In the genomic region with DNA sequence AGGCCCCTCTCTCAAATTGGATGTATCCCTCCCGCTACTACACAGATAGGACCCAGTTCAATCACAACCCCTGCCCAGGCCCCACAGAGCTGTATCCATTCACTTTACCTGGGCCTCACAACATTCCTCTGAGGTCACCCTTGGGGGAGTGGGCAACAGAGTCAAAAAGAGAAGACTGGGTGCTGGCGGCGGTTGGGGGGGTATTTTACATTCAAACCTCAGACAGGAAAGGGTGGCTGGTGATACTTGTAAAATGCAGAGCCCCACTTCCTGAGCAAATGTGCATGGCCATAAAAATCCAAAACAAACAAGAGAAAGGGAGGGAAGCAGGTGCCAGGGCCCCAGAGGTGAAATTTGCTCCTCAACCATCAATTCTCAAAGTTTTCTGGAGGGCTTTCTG, we compare ENCODE assay signal across 16 cellular contexts. TPM values are rescaled to one million over a fixed set of nuclear protein-coding genes. Genes with fewer than 3 reads are reported as not detected.
A peak's percentile ranks its signal among the peaks of the same experiment; 100 is the strongest.
DNase-seq lines count a peak whose midpoint lies in the region; ATAC-seq and TF ChIP-seq lines count a peak whose summit lies in the region.
"Had no signal": no experiment of that assay in that cellular context is flagged by ENCODE, and none has a peak within 500 bp of the region (broad histone marks: within the 10 kb centered on the region; RNA-seq: fewer than 3 reads in every experiment).

No MANE protein-coding gene starts in this region.

- no peaks in the 10 kb centered on the region for H3K9me3 Mint-ChIP-seq in immature natural killer cell

- peak overlapping the region; percentile 84; the same call in 1 of the 2 replicates for H3K9ac ChIP-seq in BLaER1
- H3K9ac ChIP-seq: GM23248 had no signal

- H3K36me3 ChIP-seq in BLaER1, result peaks cover 24% of the 10 kb centered on the region; the same call in 1 of the 2 replicates
- no peaks in the 10 kb centered on the region for H3K36me3 ChIP-seq in transverse colon

- H3K27me3 ChIP-seq in BLaER1 (peaks cover 8% of the 10 kb centered on the region), transverse colon (peaks cover 32% of the 10 kb centered on the region)

- peaks cover 61% of the 10 kb centered on the region for H3K4me1 ChIP-seq in BLaER1
- H3K4me1 ChIP-seq in transverse colon, result peaks cover 0 to 36% (median 27%) of the 10 kb centered on the region in 4 donors

- in situ Hi-C loops in transverse colon (cut with MboI; ENCODE audit: low pct_ligation_motif_present in 1 of 4, low pct_unique_long_range_greater_than_20kb in 1 of 4, low sequenced_read_pairs in 3 of 4), result no loop called here

- TF ChIP-seq EP300 in transverse colon (IDR thresholded peaks at IDR 0.05; ENCODE audit: low read depth), result no peak

- H4K20me1 ChIP-seq in BLaER1, result peaks cover 70% of the 10 kb centered on the region

- intact Hi-C loops in transverse colon (cut with DNase I; ENCODE audit: low total_unique reads), result no loop called here

- peak overlapping the region; percentile 98 for H3K4me2 ChIP-seq in BLaER1

- H3K27ac ChIP-seq in BLaER1 (0 out of 2 replicates have a peak overlapping the region, but pooled peaks have one; percentile 10), transverse colon (peak overlapping the region in 1 of 4 donors; percentile 4)
- H3K27ac ChIP-seq: GM23248, HL-60 had no signal

- peaks cover 0 to 47% of the 10 kb centered on the region in 2 donors for H3K4me1 Mint-ChIP-seq in immature natural killer cell

- peak overlapping the region; percentile 86 for H3K4me3 ChIP-seq in BLaER1
- H3K4me3 ChIP-seq in transverse colon, result no peak overlapping the region
- H3K4me3 ChIP-seq: GM23248, K562 had no signal

- 40% methylated on average over 3 of the region's 3 CpGs; no CpG with 5 or more reads in 1 of the 2 donors for WGBS in transverse colon (ENCODE audit: low coverage in 1 of 2), 2 donors

- H3K9me3 ChIP-seq in BLaER1 (no peaks in the 10 kb centered on the region), transverse colon (no peaks in the 10 kb centered on the region)

- no peak for ATAC-seq in HG02870 (IDR thresholded peaks at IDR 0.05; ENCODE audit: unreplicated experiment)
- ATAC-seq: K562 had no signal

- H3K27ac Mint-ChIP-seq in immature natural killer cell, result peak overlapping the region; percentile 37 to 85 (median 71)

- no peaks in the 10 kb centered on the region for H3K36me3 Mint-ChIP-seq in immature natural killer cell

- DNase-seq in COLO668 (lab: John Stamatoyannopoulos, UW; ENCODE audit: unreplicated experiment) (peak; percentile 15), SHP77 treated with DMSO at 0.1 percent for 48 hours (lab: John Stamatoyannopoulos, UW) (peak; percentile 19), immature natural killer cell (peak in 2 of 3 donors; percentile 16 to 24), T-helper 9 cell (no peak), transverse colon (no peak)
- DNase-seq: DMS 273 treated with DMSO at 0.1 percent for 48 hours, GM23248, NCI-H1436 treated with DMSO at 0.1 percent for 48 hours, NCI-H2227 treated with DMSO at 0.1 percent for 48 hours, NCI-H526 treated with DMSO at 0.1 percent for 48 hours, SIG-M5 had no signal

- TF ChIP-seq POLR2A in transverse colon (IDR thresholded peaks at IDR 0.05), result no peak

- H3K4me3 Mint-ChIP-seq in immature natural killer cell, result peak overlapping the region; percentile 67 to 95 (median 90)

- TF ChIP-seq CTCF in transverse colon (IDR thresholded peaks at IDR 0.05), result no peak

- peaks cover 7 to 17% (median 9%) of the 10 kb centered on the region in 3 donors for H3K27me3 Mint-ChIP-seq in immature natural killer cell (ENCODE audit: low read depth in 3 of 3)

RNA-seq across cellular contexts. Expression of gene LRFN2, which starts 3.5 kb away (rescaled TPM):
- polyA plus RNA-seq in immature natural killer cell, result 1 to 10 TPM in 1 of 3 donors, under 1 TPM in 2; 0.67 to 1.8 (median 0.87) TPM
- total RNA-seq in transverse colon, result under 1 TPM in 2 of 4 donors, not detected in 2; 0.40 to 0.41 TPM
- total RNA-seq: GM23248, K562 had no signal
- polyA plus RNA-seq: BJ, GM23248, K562 had no signal

Comparison
In these comparisons a context has a peak if more than half of its experiments do, and no peak if none do; other contexts are left out.
1. DNase-seq: peak in COLO668 (single experiment), SHP77 treated with DMSO at 0.1 percent for 48 hours (single experiment) and immature natural killer cell (2 of 3); none in T-helper 9 cell (single experiment) and transverse colon (single experiment).